Comparison of ENCODE assay signal across 8 cellular contexts in genomic region chr19:42401365-42402303, GRCh38. TPM values are rescaled to one million over a fixed set of nuclear protein-coding genes. Genes with fewer than 3 reads are reported as not detected.
A peak's percentile ranks its signal among the peaks of the same experiment; 100 is the strongest.
DNase-seq lines count a peak whose midpoint lies in the region; ATAC-seq, FAIRE-seq and TF ChIP-seq lines count a peak whose summit lies in the region.

No MANE protein-coding gene starts in this region.

- no peaks in the 10 kb centered on the region for H3K9me3 Mint-ChIP-seq in activated CD4-positive, alpha-beta T cell treated with anti-CD3 and anti-CD28 coated beads, Interleukin-2, amount 10 ng/mL, durations not matched to agents 7 days and 5 days

- peak; percentile 71 for TF ChIP-seq CTCF in HepG2 (CRISPR knock-in tag; IDR thresholded peaks at IDR 0.05)

- H3K4me3 ChIP-seq in HepG2 (replicated peaks in 1 of 3; ENCODE audit: insufficient read depth in 1 of 3, low read depth in 2 of 3, low read length in 3 of 3) = peak overlapping the region; percentile 49 to 72 (median 63); a peak in 5 of 6 replicates

- no peaks in the 10 kb centered on the region for H3K79me2 ChIP-seq in HepG2 (ENCODE audit: insufficient read depth, low read length)

- no peak for TF ChIP-seq POLR2A in HepG2 (IDR thresholded peaks at IDR 0.05; ENCODE audit: insufficient read depth in 1 of 2, low read depth in 2 of 2, low read length in 2 of 2)

- peaks cover 20% of the 10 kb centered on the region for H3K4me1 ChIP-seq in HepG2 (ENCODE audit: insufficient read depth, low read length)

- H3K9ac ChIP-seq in HepG2 (ENCODE audit: insufficient read depth, low read depth, low read length) = no peak overlapping the region

- H3K27me3 Mint-ChIP-seq in activated CD4-positive, alpha-beta T cell treated with anti-CD3 and anti-CD28 coated beads, Interleukin-2, amount 10 ng/mL, durations not matched to agents 7 days and 5 days = no peaks in the 10 kb centered on the region

- peaks cover 39% of the 10 kb centered on the region for H3K4me1 Mint-ChIP-seq in activated CD4-positive, alpha-beta T cell treated with anti-CD3 and anti-CD28 coated beads, Interleukin-2, amount 10 ng/mL, durations not matched to agents 7 days and 5 days

- intact Hi-C loops in HepG2 (cut with micrococcal nuclease; ENCODE audit: unreplicated experiment) = loop anchor here (5.0 kb wide), 1 partner anchor 269 kb away; the partner anchor contains the start of gene POU2F2

- peak; percentile 24; the same call in 1 of the 2 replicates for TF ChIP-seq RAD21 in HepG2 (CRISPR knock-in tag; IDR thresholded peaks at IDR 0.05)

- 4% methylated on average over 38 of the region's 80 CpGs for WGBS in HepG2 (ENCODE audit: low lambda C conversion rate)

- peak; percentile 84 for ATAC-seq in HepG2

- in situ Hi-C loops in HepG2 (cut with HindIII; ENCODE audit: extremely low pct_ligation_motif_present, low pct_unique_long_range_greater_than_20kb) = no loop called here

- no peak overlapping the region for H3K27ac ChIP-seq in HepG2 (ENCODE audit: extremely low read length, insufficient read depth, low read length)

- no peak for TF ChIP-seq EP300 in HepG2 (IDR thresholded peaks at IDR 0.05; ENCODE audit: low read depth in 2 of 2, low read length in 2 of 2)
- TF ChIP-seq EP300 in HepG2 (CRISPR knock-in tag; IDR thresholded peaks at IDR 0.05; ENCODE audit: borderline replicate concordance) = no peak

- peak overlapping the region; percentile 79 for H3K4me2 ChIP-seq in HepG2 (ENCODE audit: low read depth, low read length)

- H3K9me3 ChIP-seq in HepG2 (ENCODE audit: low read length) = no peaks in the 10 kb centered on the region

- FAIRE-seq in HepG2 (lab: Jason Lieb, UNC) = no peak

- H3K4me3 Mint-ChIP-seq in activated CD4-positive, alpha-beta T cell treated with anti-CD3 and anti-CD28 coated beads, Interleukin-2, amount 10 ng/mL, durations not matched to agents 7 days and 5 days = peak overlapping the region; percentile 67

- H3K27ac Mint-ChIP-seq in activated CD4-positive, alpha-beta T cell treated with anti-CD3 and anti-CD28 coated beads, Interleukin-2, amount 10 ng/mL, durations not matched to agents 7 days and 5 days = peak overlapping the region; percentile 57

- CTCF ChIA-PET in activated CD4-positive, alpha-beta T cell treated with anti-CD3 and anti-CD28 coated beads, Interleukin-2, amount 10 ng/mL, durations not matched to agents 7 days and 5 days (lab: Charles Lee) = interaction anchor here (0.8 to 2.9 kb wide), 3 partner anchors 19 to 278 kb away, joined by 3 to 12 read pairs (median 4); no protein-coding TSS in a partner anchor
- CTCF ChIA-PET in HepG2 (lab: Yijun Ruan, JAX; ENCODE audit: low intra/inter-chr PET ratio, low total read pairs) = interaction anchor here (0.9 to 1.6 kb wide), 3 partner anchors 15 to 32 kb away, joined by 3 to 8 read pairs (median 5); no protein-coding TSS in a partner anchor

- POLR2A ChIA-PET in activated CD4-positive, alpha-beta T cell treated with anti-CD3 and anti-CD28 coated beads, Interleukin-2, amount 10 ng/mL, durations not matched to agents 7 days and 5 days (lab: Charles Lee) = interaction anchor here (0.5 kb wide), 1 partner anchor 234 kb away, joined by 3 read pairs; no protein-coding TSS in a partner anchor
- POLR2A ChIA-PET in HepG2 (lab: Yijun Ruan, JAX) = interaction anchor here (0.5 kb wide), 1 partner anchor 968 kb away, joined by 4 read pairs; no protein-coding TSS in a partner anchor

- H3K36me3 Mint-ChIP-seq in activated CD4-positive, alpha-beta T cell treated with anti-CD3 and anti-CD28 coated beads, Interleukin-2, amount 10 ng/mL, durations not matched to agents 7 days and 5 days (ENCODE audit: low read depth) = peaks cover 13% of the 10 kb centered on the region

- H3K27me3 ChIP-seq in HepG2 (ENCODE audit: control insufficient read depth in 1 of 2, insufficient read depth in 2 of 2, low read length in 2 of 2) = peaks cover 7 to 45% of the 10 kb centered on the region in 2 experiments

- no peaks in the 10 kb centered on the region for H4K20me1 ChIP-seq in HepG2 (ENCODE audit: insufficient read depth, low read length)

- H3K36me3 ChIP-seq in HepG2 (replicated peaks in 1 of 2; ENCODE audit: control insufficient read depth in 1 of 2, insufficient read depth in 2 of 2, low read length in 2 of 2) = no peaks in the 10 kb centered on the region

- DNase-seq in SKM-1 treated with dmso at 0.1 percent for 144 hours (lab: John Stamatoyannopoulos, UW; ENCODE audit: unreplicated experiment) (peak; percentile 9), SKM-1 (lab: John Stamatoyannopoulos, UW; ENCODE audit: unreplicated experiment) (no peak), NCI-H446 (lab: John Stamatoyannopoulos, UW) (peak; percentile 49 to 68), dedifferentiated amniotic fluid mesenchymal stem cell (ENCODE audit: extremely low spot score) (peak; percentile 73), HepG2 (ENCODE audit: low spot score) (peak; percentile 49), cortex of kidney (lab: John Stamatoyannopoulos, UW) (no peak)
- peak; percentile 69 for DNase-seq in activated CD4-positive, alpha-beta T cell treated with anti-CD3 and anti-CD28 coated beads, Interleukin-2, amount 10 ng/mL, durations not matched to agents 7 days and 5 days
- DNase-seq in stimulated activated CD4-positive, alpha-beta T cell treated with anti-CD3 and anti-CD28 coated beads, Interleukin-2, amount 100 ng/mL, for 24 hours = peak; percentile 84 to 85

- no peak overlapping the region for H2AFZ ChIP-seq in HepG2 (ENCODE audit: low read length)

- no TSS peak for BruUV-seq in HepG2 (replicated peaks; lab: Mats Ljungman, UMichigan)

RNA-seq across cellular contexts. Expression of gene CNFN, which starts 11.5 kb away (rescaled TPM):
- total RNA-seq in activated CD4-positive, alpha-beta T cell treated with anti-CD3 and anti-CD28 coated beads, Interleukin-2, amount 10 ng/mL, durations not matched to agents 7 days and 5 days = not detected
- 0.35 TPM in 1 of 2 replicates, not detected in the other for total RNA-seq in HepG2 (2016; rRNA removed; fragmentation: Illumina TruSeq; extraction: Trizol)
- not detected in 2 replicates for total RNA-seq in HepG2 (2016; cell fraction: cytosol; rRNA removed; fragmentation: Illumina TruSeq; extraction: Trizol; ENCODE audit: low read depth)
- total RNA-seq in HepG2 (2016; cell fraction: insoluble cytoplasmic fraction; rRNA removed; fragmentation: Illumina TruSeq; extraction: Trizol) = not detected in 2 replicates
- total RNA-seq in HepG2 (2016; cell fraction: membrane; rRNA removed; fragmentation: Illumina TruSeq; extraction: Trizol) = not detected in 2 replicates
- not detected in 2 replicates for total RNA-seq in HepG2 (2016; cell fraction: nucleus; rRNA removed; fragmentation: Illumina TruSeq; extraction: Trizol)
- polyA plus RNA-seq in HepG2 (2011; rRNA removed) = 1.0 and 1.1 TPM in 2 replicates
- polyA plus RNA-seq in HepG2 (2011; cell fraction: cytosol; rRNA removed) = 0.68 and 1.7 TPM in 2 replicates
- polyA plus RNA-seq in HepG2 (2011; cell fraction: nucleus; rRNA removed) = 0.84 and 1.9 TPM in 2 replicates
- polyA plus RNA-seq in HepG2 (2012) = 1.2 and 1.7 TPM in 2 replicates
- 0.83 and 1.2 TPM in 2 replicates for polyA plus RNA-seq in HepG2 (2016; cell fraction: cytosol; fragmentation: Illumina TruSeq; extraction: Trizol; ENCODE audit: low read depth)
- 0.75 TPM in 1 of 2 replicates, not detected in the other for polyA plus RNA-seq in HepG2 (2016; cell fraction: insoluble cytoplasmic fraction; fragmentation: Illumina TruSeq; extraction: Trizol; ENCODE audit: low read depth)
- 1.1 and 1.3 TPM in 2 replicates for polyA plus RNA-seq in HepG2 (2016; cell fraction: membrane; fragmentation: Illumina TruSeq; extraction: Trizol; ENCODE audit: low read depth)
- polyA plus RNA-seq in HepG2 (2016; cell fraction: nucleus; fragmentation: Illumina TruSeq; extraction: Trizol; ENCODE audit: insufficient read depth, low read depth) = not detected in 2 replicates
- 1.3 TPM in 1 of 2 replicates, not detected in the other for polyA minus RNA-seq in HepG2 (2011; rRNA and poly(A)+ RNA removed; ENCODE audit: low replicate concordance)
- not detected in 2 replicates for polyA minus RNA-seq in HepG2 (2011; cell fraction: cytosol; rRNA and poly(A)+ RNA removed)
- polyA minus RNA-seq in HepG2 (2011; cell fraction: nucleus; rRNA and poly(A)+ RNA removed) = not detected in 2 replicates

RNA-seq across cellular contexts. Expression of gene LIPE, which starts 25.6 kb away (rescaled TPM):
- 10 to 100 TPM; 27.7 to 29.5 TPM for total RNA-seq in activated CD4-positive, alpha-beta T cell treated with anti-CD3 and anti-CD28 coated beads, Interleukin-2, amount 10 ng/mL, durations not matched to agents 7 days and 5 days
- not detected in 2 replicates for total RNA-seq in HepG2 (2016; rRNA removed; fragmentation: Illumina TruSeq; extraction: Trizol)
- total RNA-seq in HepG2 (2016; cell fraction: cytosol; rRNA removed; fragmentation: Illumina TruSeq; extraction: Trizol; ENCODE audit: low read depth) = not detected in 2 replicates
- total RNA-seq in HepG2 (2016; cell fraction: insoluble cytoplasmic fraction; rRNA removed; fragmentation: Illumina TruSeq; extraction: Trizol) = not detected in 2 replicates
- not detected in 2 replicates for total RNA-seq in HepG2 (2016; cell fraction: membrane; rRNA removed; fragmentation: Illumina TruSeq; extraction: Trizol)
- not detected in 2 replicates for total RNA-seq in HepG2 (2016; cell fraction: nucleus; rRNA removed; fragmentation: Illumina TruSeq; extraction: Trizol)
- polyA plus RNA-seq in HepG2 (2011; rRNA removed) = 0.20 TPM in 1 of 2 replicates, not detected in the other
- polyA plus RNA-seq in HepG2 (2011; cell fraction: cytosol; rRNA removed) = 0.08 and 0.13 TPM in 2 replicates
- polyA plus RNA-seq in HepG2 (2011; cell fraction: nucleus; rRNA removed) = 0.03 TPM in 1 of 2 replicates, not detected in the other
- 0.13 and 0.15 TPM in 2 replicates for polyA plus RNA-seq in HepG2 (2012)
- not detected in 2 replicates for polyA plus RNA-seq in HepG2 (2016; cell fraction: cytosol; fragmentation: Illumina TruSeq; extraction: Trizol; ENCODE audit: low read depth)
- polyA plus RNA-seq in HepG2 (2016; cell fraction: insoluble cytoplasmic fraction; fragmentation: Illumina TruSeq; extraction: Trizol; ENCODE audit: low read depth) = not detected in 2 replicates
- polyA plus RNA-seq in HepG2 (2016; cell fraction: membrane; fragmentation: Illumina TruSeq; extraction: Trizol; ENCODE audit: low read depth) = not detected in 2 replicates
- not detected in 2 replicates for polyA plus RNA-seq in HepG2 (2016; cell fraction: nucleus; fragmentation: Illumina TruSeq; extraction: Trizol; ENCODE audit: insufficient read depth, low read depth)
- not detected in 2 replicates for polyA minus RNA-seq in HepG2 (2011; rRNA and poly(A)+ RNA removed; ENCODE audit: low replicate concordance)
- not detected in 2 replicates for polyA minus RNA-seq in HepG2 (2011; cell fraction: cytosol; rRNA and poly(A)+ RNA removed)
- polyA minus RNA-seq in HepG2 (2011; cell fraction: nucleus; rRNA and poly(A)+ RNA removed) = not detected in 2 replicates

RNA-seq across cellular contexts. Expression of gene CXCL17, which starts 41.1 kb away (rescaled TPM):
- total RNA-seq in activated CD4-positive, alpha-beta T cell treated with anti-CD3 and anti-CD28 coated beads, Interleukin-2, amount 10 ng/mL, durations not matched to agents 7 days and 5 days = not detected
- total RNA-seq in HepG2 (2016; rRNA removed; fragmentation: Illumina TruSeq; extraction: Trizol) = not detected in 2 replicates
- not detected in 2 replicates for total RNA-seq in HepG2 (2016; cell fraction: cytosol; rRNA removed; fragmentation: Illumina TruSeq; extraction: Trizol; ENCODE audit: low read depth)
- total RNA-seq in HepG2 (2016; cell fraction: insoluble cytoplasmic fraction; rRNA removed; fragmentation: Illumina TruSeq; extraction: Trizol) = not detected in 2 replicates
- total RNA-seq in HepG2 (2016; cell fraction: membrane; rRNA removed; fragmentation: Illumina TruSeq; extraction: Trizol) = not detected in 2 replicates
- not detected in 2 replicates for total RNA-seq in HepG2 (2016; cell fraction: nucleus; rRNA removed; fragmentation: Illumina TruSeq; extraction: Trizol)
- polyA plus RNA-seq in HepG2 (2011; rRNA removed) = 0.10 and 0.12 TPM in 2 replicates
- polyA plus RNA-seq in HepG2 (2011; cell fraction: cytosol; rRNA removed) = 0.06 and 0.07 TPM in 2 replicates
- not detected in 2 replicates for polyA plus RNA-seq in HepG2 (2011; cell fraction: nucleus; rRNA removed)
- polyA plus RNA-seq in HepG2 (2012) = 0.23 TPM in 1 of 2 replicates, not detected in the other
- polyA plus RNA-seq in HepG2 (2016; cell fraction: cytosol; fragmentation: Illumina TruSeq; extraction: Trizol; ENCODE audit: low read depth) = not detected in 2 replicates
- not detected in 2 replicates for polyA plus RNA-seq in HepG2 (2016; cell fraction: insoluble cytoplasmic fraction; fragmentation: Illumina TruSeq; extraction: Trizol; ENCODE audit: low read depth)
- polyA plus RNA-seq in HepG2 (2016; cell fraction: membrane; fragmentation: Illumina TruSeq; extraction: Trizol; ENCODE audit: low read depth) = not detected in 2 replicates
- polyA plus RNA-seq in HepG2 (2016; cell fraction: nucleus; fragmentation: Illumina TruSeq; extraction: Trizol; ENCODE audit: insufficient read depth, low read depth) = not detected in 2 replicates
- not detected in 2 replicates for polyA minus RNA-seq in HepG2 (2011; rRNA and poly(A)+ RNA removed; ENCODE audit: low replicate concordance)
- not detected in 2 replicates for polyA minus RNA-seq in HepG2 (2011; cell fraction: cytosol; rRNA and poly(A)+ RNA removed)
- not detected in 2 replicates for polyA minus RNA-seq in HepG2 (2011; cell fraction: nucleus; rRNA and poly(A)+ RNA removed)

Comparison
In these comparisons a context has a peak if more than half of its experiments do, and no peak if none do; other contexts are left out.
1. DNase-seq: peak in SKM-1 treated with dmso at 0.1 percent for 144 hours (single experiment), NCI-H446 (2 of 2), activated CD4-positive, alpha-beta T cell treated with anti-CD3 and anti-CD28 coated beads, Interleukin-2, amount 10 ng/mL, durations not matched to agents 7 days and 5 days (single experiment), dedifferentiated amniotic fluid mesenchymal stem cell (single experiment), HepG2 (single experiment) and stimulated activated CD4-positive, alpha-beta T cell treated with anti-CD3 and anti-CD28 coated beads, Interleukin-2, amount 100 ng/mL, for 24 hours (2 of 2); none in SKM-1 (single experiment) and cortex of kidney (single experiment).
2. RNA of gene LIPE, which starts 25.6 kb away (total RNA-seq): 27.7 to 29.5 TPM in activated CD4-positive, alpha-beta T cell treated with anti-CD3 and anti-CD28 coated beads, Interleukin-2, amount 10 ng/mL, durations not matched to agents 7 days and 5 days; not detected in HepG2; every median in the first group is over 10 times any median in the second.